ENCODE assay signal across 1 cellular context in genomic region chr15:90265271-90266060, GRCh38.
TF ChIP-seq lines count a peak whose summit lies in the region.

NGRN (plus strand) TSS chr15:90265672; CDS start chr15:90265713, 41 bp downstream.

TF ChIP-seq in HepG2, 621 proteins besides CTCF, POLR2A, EP300 and RAD21 (continued from another document and continues in another):
- TF ChIP-seq ESRRA (CRISPR knock-in tag; IDR thresholded peaks at IDR 0.05; ENCODE audit: low read depth) (0 out of 2 replicates have a peak, but pooled peaks have one; percentile 50), ZNF138 (CRISPR knock-in tag; IDR thresholded peaks at IDR 0.05; ENCODE audit: low read depth) (0 out of 2 replicates have a peak, but pooled peaks have one; percentile 28), ZNF354B (CRISPR knock-in tag; IDR thresholded peaks at IDR 0.05) (peak; percentile 53; the same call in 1 of the 2 replicates), THAP8 (CRISPR knock-in tag; IDR thresholded peaks at IDR 0.05; ENCODE audit: borderline replicate concordance) (peak; percentile 81; the same call in 1 of the 2 replicates), ISL2 (CRISPR knock-in tag; IDR thresholded peaks at IDR 0.05) (peak; percentile 67), ZNF24 (IDR thresholded peaks at IDR 0.05) (no peak), RBM22 (optimal IDR thresholded peaks at IDR 0.05; ENCODE audit: low read length) (peak; percentile 44), PCBP1 (IDR thresholded peaks at IDR 0.05; ENCODE audit: borderline replicate concordance, low read depth, low read length) (no peak), ZNF564 (CRISPR knock-in tag; IDR thresholded peaks at IDR 0.05) (no peak), MEIS2 (CRISPR knock-in tag; IDR thresholded peaks at IDR 0.05) (no peak; the same call in 1 of the 2 replicates), HNF4A (CRISPR knock-in tag; IDR thresholded peaks at IDR 0.05) (no peak), ZNF678 (CRISPR knock-in tag; IDR thresholded peaks at IDR 0.05) (no peak), TCF7 (IDR thresholded peaks at IDR 0.05; ENCODE audit: low read depth) (no peak), KLF12 (CRISPR knock-in tag; IDR thresholded peaks at IDR 0.05; ENCODE audit: borderline replicate concordance) (peak; percentile 81), ETS1 (CRISPR knock-in tag; IDR thresholded peaks at IDR 0.05) (peak; percentile 35; the same call in 1 of the 2 replicates), MAF1 (CRISPR knock-in tag; IDR thresholded peaks at IDR 0.05; ENCODE audit: borderline replicate concordance) (no peak), CENPX (CRISPR knock-in tag; IDR thresholded peaks at IDR 0.05) (no peak), ZNF572 (CRISPR knock-in tag; IDR thresholded peaks at IDR 0.05) (no peak), ZFX (CRISPR knock-in tag; IDR thresholded peaks at IDR 0.05; ENCODE audit: low read depth) (peak; percentile 97), TAF1 (CRISPR knock-in tag; IDR thresholded peaks at IDR 0.05) (peak; percentile 93), ZFP36L1 (CRISPR knock-in tag; IDR thresholded peaks at IDR 0.05) (peak; percentile 88), GMEB2 (CRISPR knock-in tag; IDR thresholded peaks at IDR 0.05; ENCODE audit: low read depth) (no peak), MBNL3 (CRISPR knock-in tag; conservative IDR thresholded peaks at IDR 0.05) (no peak), ARID2 (CRISPR knock-in tag; IDR thresholded peaks at IDR 0.05; ENCODE audit: borderline replicate concordance) (0 out of 2 replicates have a peak, but pooled peaks have one; percentile 64), ZBED4 (CRISPR knock-in tag; IDR thresholded peaks at IDR 0.05; ENCODE audit: borderline replicate concordance) (no peak), ZNF513 (CRISPR knock-in tag; conservative IDR thresholded peaks at IDR 0.05) (no peak), SMAD1 (CRISPR knock-in tag; IDR thresholded peaks at IDR 0.05; ENCODE audit: borderline replicate concordance, low read depth) (no peak), DR1 (CRISPR knock-in tag; IDR thresholded peaks at IDR 0.05) (no peak; the same call in 1 of the 2 replicates), ZNF614 (CRISPR knock-in tag; IDR thresholded peaks at IDR 0.05; ENCODE audit: borderline replicate concordance) (peak; percentile 77), ZNF570 (CRISPR knock-in tag; IDR thresholded peaks at IDR 0.05; ENCODE audit: borderline replicate concordance) (peak; percentile 70; the same call in 1 of the 2 replicates), NCOA1 (CRISPR knock-in tag; IDR thresholded peaks at IDR 0.05) (no peak)
- TF ChIP-seq, protein P1, sequence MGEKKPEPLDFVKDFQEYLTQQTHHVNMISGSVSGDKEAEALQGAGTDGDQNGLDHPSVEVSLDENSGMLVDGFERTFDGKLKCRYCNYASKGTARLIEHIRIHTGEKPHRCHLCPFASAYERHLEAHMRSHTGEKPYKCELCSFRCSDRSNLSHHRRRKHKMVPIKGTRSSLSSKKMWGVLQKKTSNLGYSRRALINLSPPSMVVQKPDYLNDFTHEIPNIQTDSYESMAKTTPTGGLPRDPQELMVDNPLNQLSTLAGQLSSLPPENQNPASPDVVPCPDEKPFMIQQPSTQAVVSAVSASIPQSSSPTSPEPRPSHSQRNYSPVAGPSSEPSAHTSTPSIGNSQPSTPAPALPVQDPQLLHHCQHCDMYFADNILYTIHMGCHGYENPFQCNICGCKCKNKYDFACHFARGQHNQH (CRISPR knock-in tag; IDR thresholded peaks at IDR 0.05), result peak; percentile 52; the same call in 1 of the 2 replicates
- TF ChIP-seq, protein P2, sequence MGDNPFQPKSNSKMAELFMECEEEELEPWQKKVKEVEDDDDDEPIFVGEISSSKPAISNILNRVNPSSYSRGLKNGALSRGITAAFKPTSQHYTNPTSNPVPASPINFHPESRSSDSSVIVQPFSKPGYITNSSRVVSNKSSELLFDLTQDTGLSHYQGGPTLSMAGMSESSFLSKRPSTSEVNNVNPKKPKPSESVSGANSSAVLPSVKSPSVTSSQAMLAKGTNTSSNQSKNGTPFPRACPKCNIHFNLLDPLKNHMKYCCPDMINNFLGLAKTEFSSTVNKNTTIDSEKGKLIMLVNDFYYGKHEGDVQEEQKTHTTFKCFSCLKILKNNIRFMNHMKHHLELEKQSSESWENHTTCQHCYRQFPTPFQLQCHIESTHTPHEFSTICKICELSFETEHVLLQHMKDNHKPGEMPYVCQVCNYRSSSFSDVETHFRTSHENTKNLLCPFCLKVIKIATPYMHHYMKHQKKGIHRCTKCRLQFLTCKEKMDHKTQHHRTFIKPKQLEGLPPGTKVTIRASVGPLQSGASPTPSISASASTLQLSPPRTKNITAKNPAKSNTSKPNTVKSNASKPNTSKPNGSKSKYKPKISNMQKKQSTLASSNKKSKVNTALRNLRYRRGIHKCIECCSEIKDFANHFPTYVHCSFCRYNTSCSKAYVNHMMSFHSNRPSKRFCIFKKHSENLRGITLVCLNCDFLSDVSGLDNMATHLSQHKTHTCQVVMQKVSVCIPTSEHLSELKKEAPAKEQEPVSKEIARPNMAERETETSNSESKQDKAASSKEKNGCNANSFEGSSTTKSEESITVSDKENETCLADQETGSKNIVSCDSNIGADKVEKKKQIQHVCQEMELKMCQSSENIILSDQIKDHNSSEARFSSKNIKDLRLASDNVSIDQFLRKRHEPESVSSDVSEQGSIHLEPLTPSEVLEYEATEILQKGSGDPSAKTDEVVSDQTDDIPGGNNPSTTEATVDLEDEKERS (CRISPR knock-in tag; IDR thresholded peaks at IDR 0.05), result 0 out of 2 replicates have a peak, but pooled peaks have one; percentile 27
- TF ChIP-seq, protein P3, sequence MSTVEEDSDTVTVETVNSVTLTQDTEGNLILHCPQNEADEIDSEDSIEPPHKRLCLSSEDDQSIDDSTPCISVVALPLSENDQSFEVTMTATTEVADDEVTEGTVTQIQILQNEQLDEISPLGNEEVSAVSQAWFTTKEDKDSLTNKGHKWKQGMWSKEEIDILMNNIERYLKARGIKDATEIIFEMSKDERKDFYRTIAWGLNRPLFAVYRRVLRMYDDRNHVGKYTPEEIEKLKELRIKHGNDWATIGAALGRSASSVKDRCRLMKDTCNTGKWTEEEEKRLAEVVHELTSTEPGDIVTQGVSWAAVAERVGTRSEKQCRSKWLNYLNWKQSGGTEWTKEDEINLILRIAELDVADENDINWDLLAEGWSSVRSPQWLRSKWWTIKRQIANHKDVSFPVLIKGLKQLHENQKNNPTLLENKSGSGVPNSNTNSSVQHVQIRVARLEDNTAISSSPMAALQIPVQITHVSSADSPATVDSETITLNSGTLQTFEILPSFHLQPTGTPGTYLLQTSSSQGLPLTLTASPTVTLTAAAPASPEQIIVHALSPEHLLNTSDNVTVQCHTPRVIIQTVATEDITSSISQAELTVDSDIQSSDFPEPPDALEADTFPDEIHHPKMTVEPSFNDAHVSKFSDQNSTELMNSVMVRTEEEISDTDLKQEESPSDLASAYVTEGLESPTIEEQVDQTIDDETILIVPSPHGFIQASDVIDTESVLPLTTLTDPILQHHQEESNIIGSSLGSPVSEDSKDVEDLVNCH (CRISPR knock-in tag; IDR thresholded peaks at IDR 0.05), result 0 out of 2 replicates have a peak, but pooled peaks have one; percentile 37
- TF ChIP-seq, protein P4, sequence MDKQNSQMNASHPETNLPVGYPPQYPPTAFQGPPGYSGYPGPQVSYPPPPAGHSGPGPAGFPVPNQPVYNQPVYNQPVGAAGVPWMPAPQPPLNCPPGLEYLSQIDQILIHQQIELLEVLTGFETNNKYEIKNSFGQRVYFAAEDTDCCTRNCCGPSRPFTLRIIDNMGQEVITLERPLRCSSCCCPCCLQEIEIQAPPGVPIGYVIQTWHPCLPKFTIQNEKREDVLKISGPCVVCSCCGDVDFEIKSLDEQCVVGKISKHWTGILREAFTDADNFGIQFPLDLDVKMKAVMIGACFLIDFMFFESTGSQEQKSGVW (CRISPR knock-in tag; IDR thresholded peaks at IDR 0.05; ENCODE audit: borderline replicate concordance), result 0 out of 2 replicates have a peak, but pooled peaks have one; percentile 7
- TF ChIP-seq, protein P5, sequence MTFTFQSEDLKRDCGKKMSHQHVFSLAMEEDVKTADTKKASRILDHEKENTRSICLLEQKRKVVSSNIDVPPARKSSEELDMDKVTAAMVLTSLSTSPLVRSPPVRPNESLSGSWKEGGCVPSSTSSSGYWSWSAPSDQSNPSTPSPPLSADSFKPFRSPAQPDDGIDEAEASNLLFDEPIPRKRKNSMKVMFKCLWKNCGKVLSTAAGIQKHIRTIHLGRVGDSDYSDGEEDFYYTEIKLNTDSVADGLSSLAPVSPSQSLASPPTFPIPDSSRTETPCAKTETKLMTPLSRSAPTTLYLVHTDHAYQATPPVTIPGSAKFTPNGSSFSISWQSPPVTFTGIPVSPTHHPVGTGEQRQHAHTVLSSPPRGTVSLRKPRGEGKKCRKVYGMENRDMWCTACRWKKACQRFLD (CRISPR knock-in tag; IDR thresholded peaks at IDR 0.05; ENCODE audit: borderline replicate concordance), result 0 out of 2 replicates have a peak, but pooled peaks have one; percentile 60
- TF ChIP-seq, protein P6, sequence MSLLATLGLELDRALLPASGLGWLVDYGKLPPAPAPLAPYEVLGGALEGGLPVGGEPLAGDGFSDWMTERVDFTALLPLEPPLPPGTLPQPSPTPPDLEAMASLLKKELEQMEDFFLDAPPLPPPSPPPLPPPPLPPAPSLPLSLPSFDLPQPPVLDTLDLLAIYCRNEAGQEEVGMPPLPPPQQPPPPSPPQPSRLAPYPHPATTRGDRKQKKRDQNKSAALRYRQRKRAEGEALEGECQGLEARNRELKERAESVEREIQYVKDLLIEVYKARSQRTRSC (CRISPR knock-in tag; IDR thresholded peaks at IDR 0.05; ENCODE audit: low read depth), result no peak
- TF ChIP-seq, protein P7, sequence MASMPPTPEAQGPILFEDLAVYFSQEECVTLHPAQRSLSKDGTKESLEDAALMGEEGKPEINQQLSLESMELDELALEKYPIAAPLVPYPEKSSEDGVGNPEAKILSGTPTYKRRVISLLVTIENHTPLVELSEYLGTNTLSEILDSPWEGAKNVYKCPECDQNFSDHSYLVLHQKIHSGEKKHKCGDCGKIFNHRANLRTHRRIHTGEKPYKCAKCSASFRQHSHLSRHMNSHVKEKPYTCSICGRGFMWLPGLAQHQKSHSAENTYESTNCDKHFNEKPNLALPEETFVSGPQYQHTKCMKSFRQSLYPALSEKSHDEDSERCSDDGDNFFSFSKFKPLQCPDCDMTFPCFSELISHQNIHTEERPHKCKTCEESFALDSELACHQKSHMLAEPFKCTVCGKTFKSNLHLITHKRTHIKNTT (CRISPR knock-in tag; IDR thresholded peaks at IDR 0.05), result no peak
